ENCODE assay signal across 8 cellular contexts in genomic region chr10:69413221-69413865, GRCh38. TPM values are rescaled to one million over a fixed set of nuclear protein-coding genes. Genes with fewer than 3 reads are reported as not detected.
A peak's percentile ranks its signal among the peaks of the same experiment; 100 is the strongest.
DNase-seq lines count a peak whose midpoint lies in the region; ATAC-seq and TF ChIP-seq lines count a peak whose summit lies in the region.

No MANE protein-coding gene starts in this region.

- DNase-seq in COLO829 (ENCODE audit: low spot score), result peak; percentile 43
- DNase-seq in HS-27A (ENCODE audit: low read depth), result peak; percentile 30
- DNase-seq in Peyer's patch, result peak in 2 of 3 donors; percentile 64 to 76
- DNase-seq in cerebellum (ENCODE audit: low spot score), result peak; percentile 95
- DNase-seq in kidney tubule cell (ENCODE audit: low spot score), result peak; percentile 46
- DNase-seq in stromal cell of bone marrow (ENCODE audit: low read depth), result peak; percentile 53
- no peak for DNase-seq in effector memory CD4-positive, alpha-beta T cell

- H3K4me3 ChIP-seq in Peyer's patch, result peak overlapping the region in 1 of 4 donors; percentile 24
- H3K4me3 ChIP-seq in effector memory CD4-positive, alpha-beta T cell (ENCODE audit: insufficient read depth, low read depth, low read length, poor library complexity, severe bottlenecking), result no peak overlapping the region

- no peaks in the 10 kb centered on the region for H3K9me3 ChIP-seq in Peyer's patch
- no peaks in the 10 kb centered on the region for H3K9me3 ChIP-seq in effector memory CD4-positive, alpha-beta T cell (ENCODE audit: control insufficient read depth, low read length)

- no peak for ATAC-seq in HG03175 (IDR thresholded peaks at IDR 0.05; ENCODE audit: unreplicated experiment)

- peak; percentile 10 to 47 (median 43) for TF ChIP-seq CTCF in Peyer's patch (IDR thresholded peaks at IDR 0.05)

- H3K4me1 ChIP-seq in Peyer's patch, result peaks cover 0 to 16% (median 2%) of the 10 kb centered on the region in 4 donors
- H3K4me1 ChIP-seq in effector memory CD4-positive, alpha-beta T cell (ENCODE audit: control insufficient read depth, insufficient read depth, low read length, poor library complexity, severe bottlenecking), result peaks cover 7% of the 10 kb centered on the region

- peak overlapping the region in 1 of 4 donors; percentile 82 for H3K27ac ChIP-seq in Peyer's patch
- H3K27ac ChIP-seq in effector memory CD4-positive, alpha-beta T cell (ENCODE audit: insufficient read depth, low read length, poor library complexity, severe bottlenecking), result no peak overlapping the region

- no peak for TF ChIP-seq POLR2A in Peyer's patch (IDR thresholded peaks at IDR 0.05)

- H3K27me3 ChIP-seq in Peyer's patch, result no peaks in the 10 kb centered on the region
- no peaks in the 10 kb centered on the region for H3K27me3 ChIP-seq in effector memory CD4-positive, alpha-beta T cell (replicated peaks; ENCODE audit: control insufficient read depth, insufficient read depth, low read length, poor library complexity, severe bottlenecking)

- no peaks in the 10 kb centered on the region for H3K36me3 ChIP-seq in Peyer's patch
- no peaks in the 10 kb centered on the region for H3K36me3 ChIP-seq in effector memory CD4-positive, alpha-beta T cell (ENCODE audit: control insufficient read depth, insufficient read depth, low read length)

RNA-seq across cellular contexts. Expression of gene TACR2, which starts 3.4 kb away (rescaled TPM):
- total RNA-seq in Peyer's patch (10 to 100 TPM in 1 of 4 donors, 1 to 10 TPM in 2, not detected in 1; 1.1 to 11.1 (median 3.2) TPM), cerebellum (0.82 TPM)

RNA-seq across cellular contexts. Expression of gene TSPAN15, which starts 37.9 kb away (rescaled TPM):
- 100 to 1,000 TPM in 2 of 4 donors, 10 to 100 TPM in 2; 32.2 to 110 (median 94.4) TPM for total RNA-seq in Peyer's patch
- 15.1 TPM for total RNA-seq in cerebellum

Comparison
In these comparisons a context has a peak if more than half of its experiments do, and no peak if none do; other contexts are left out.
1. DNase-seq: peak in COLO829 (single experiment), HS-27A (single experiment), Peyer's patch (2 of 3), cerebellum (single experiment), kidney tubule cell (single experiment) and stromal cell of bone marrow (single experiment); none in effector memory CD4-positive, alpha-beta T cell (0 of 3).